In genomic region chr21:25428537-25428936, GRCh38 we compare ENCODE assay signal across 11 cellular contexts.
DNase-seq lines count a peak whose midpoint lies in the region; ATAC-seq lines count a peak whose summit lies in the region.
"Had no signal": no experiment of that assay in that cellular context is flagged by ENCODE, and none has a peak within 500 bp of the region (broad histone marks: within the 10 kb centered on the region; RNA-seq: fewer than 3 reads in every experiment).

No MANE protein-coding gene starts in this region.

- ATAC-seq in activated naive CD4-positive, alpha-beta T cell treated with anti-CD3 and anti-CD28 coated beads, Interleukin-2, amount 50 U/mL, for 72 hours = peak; percentile 94 to 98
- ATAC-seq in HG02763 (IDR thresholded peaks at IDR 0.05; ENCODE audit: unreplicated experiment) = peak; percentile 44
- ATAC-seq in stimulated activated naive CD8-positive, alpha-beta T cell treated with anti-CD3 and anti-CD28 coated beads, Interleukin-15, amount 100 ng/mL, for 72 hours = peak; percentile 95

- in situ Hi-C loops in KBM-7 (cut with MboI; ENCODE audit: low pct_unique_long_range_greater_than_20kb, low sequenced_read_pairs) = loop anchor here (25.0 kb wide), 1 partner anchor 134 kb away; no protein-coding TSS in a partner anchor

- peak overlapping the region; percentile 22 to 23 for H3K27ac Mint-ChIP-seq in activated naive CD4-positive, alpha-beta T cell treated with anti-CD3 and anti-CD28 coated beads, Interleukin-2, amount 50 U/mL, for 72 hours
- H3K27ac Mint-ChIP-seq in stimulated activated naive CD8-positive, alpha-beta T cell treated with anti-CD3 and anti-CD28 coated beads, Interleukin-15, amount 100 ng/mL, for 72 hours = peak overlapping the region in 1 of 2 donors; percentile 23
- H3K27ac Mint-ChIP-seq: dendritic cell treated with granulocyte-macrophage colony-stimulating factor and Interleukin-4, amounts not matched to agents 40 ng/mL and 50 ng/mL, for 4 days; progenitor cell of endocrine pancreas had no signal

- H3K9me3 Mint-ChIP-seq in activated naive CD4-positive, alpha-beta T cell treated with anti-CD3 and anti-CD28 coated beads, Interleukin-2, amount 50 U/mL, for 72 hours = peaks cover 0 to 13% of the 10 kb centered on the region in 2 donors
- peaks cover 0 to 3% of the 10 kb centered on the region in 2 donors for H3K9me3 Mint-ChIP-seq in stimulated activated naive CD8-positive, alpha-beta T cell treated with anti-CD3 and anti-CD28 coated beads, Interleukin-15, amount 100 ng/mL, for 72 hours

- no peaks in the 10 kb centered on the region for H3K27me3 Mint-ChIP-seq in stimulated activated naive CD8-positive, alpha-beta T cell treated with anti-CD3 and anti-CD28 coated beads, Interleukin-15, amount 100 ng/mL, for 72 hours
- H3K27me3 Mint-ChIP-seq: dendritic cell treated with granulocyte-macrophage colony-stimulating factor and Interleukin-4, amounts not matched to agents 40 ng/mL and 50 ng/mL, for 4 days had no signal

- peaks cover 49% of the 10 kb centered on the region for H3K4me1 Mint-ChIP-seq in stimulated activated naive CD8-positive, alpha-beta T cell treated with anti-CD3 and anti-CD28 coated beads, Interleukin-15, amount 100 ng/mL, for 72 hours

- H3K4me3 Mint-ChIP-seq in stimulated activated naive CD8-positive, alpha-beta T cell treated with anti-CD3 and anti-CD28 coated beads, Interleukin-15, amount 100 ng/mL, for 72 hours = peak overlapping the region; percentile 50 to 76
- H3K4me3 Mint-ChIP-seq: dendritic cell treated with granulocyte-macrophage colony-stimulating factor and Interleukin-4, amounts not matched to agents 40 ng/mL and 50 ng/mL, for 4 days had no signal

- no peak for DNase-seq in activated naive CD4-positive, alpha-beta T cell treated with anti-CD3 and anti-CD28 coated beads, Interleukin-2, amount 50 U/mL, for 72 hours (ENCODE audit: low spot score in 2 of 2)
- no peak for DNase-seq in activated naive CD4-positive, alpha-beta T cell treated with Interleukin-2 at 50 U/mL for 16 hours
- DNase-seq in OCI-M1 (lab: John Stamatoyannopoulos, UW) = peak; percentile 77
- DNase-seq in stimulated activated naive CD8-positive, alpha-beta T cell treated with anti-CD3 and anti-CD28 coated beads, Interleukin-15, amount 100 ng/mL, for 72 hours = no peak
- DNase-seq in KBM-7 = no peak
- DNase-seq in RPMI8226 = no peak
- DNase-seq in NCI-H2196 treated with DMSO at 0.1 percent for 48 hours (lab: John Stamatoyannopoulos, UW; ENCODE audit: unreplicated experiment) = no peak
- DNase-seq: AML-193 had no signal

- peaks cover 0 to 20% of the 10 kb centered on the region in 2 donors for H3K36me3 Mint-ChIP-seq in activated naive CD4-positive, alpha-beta T cell treated with anti-CD3 and anti-CD28 coated beads, Interleukin-2, amount 50 U/mL, for 72 hours

Comparison
In these comparisons a context has a peak if more than half of its experiments do, and no peak if none do; other contexts are left out.
1. ATAC-seq: peak in every context shown above with its lines; median percentile 96 in activated naive CD4-positive, alpha-beta T cell treated with anti-CD3 and anti-CD28 coated beads, Interleukin-2, amount 50 U/mL, for 72 hours; 95 in stimulated activated naive CD8-positive, alpha-beta T cell treated with anti-CD3 and anti-CD28 coated beads, Interleukin-15, amount 100 ng/mL, for 72 hours; 44 in HG02763.